ENCODE assay signal across 19 cellular contexts in the genomic region with DNA sequence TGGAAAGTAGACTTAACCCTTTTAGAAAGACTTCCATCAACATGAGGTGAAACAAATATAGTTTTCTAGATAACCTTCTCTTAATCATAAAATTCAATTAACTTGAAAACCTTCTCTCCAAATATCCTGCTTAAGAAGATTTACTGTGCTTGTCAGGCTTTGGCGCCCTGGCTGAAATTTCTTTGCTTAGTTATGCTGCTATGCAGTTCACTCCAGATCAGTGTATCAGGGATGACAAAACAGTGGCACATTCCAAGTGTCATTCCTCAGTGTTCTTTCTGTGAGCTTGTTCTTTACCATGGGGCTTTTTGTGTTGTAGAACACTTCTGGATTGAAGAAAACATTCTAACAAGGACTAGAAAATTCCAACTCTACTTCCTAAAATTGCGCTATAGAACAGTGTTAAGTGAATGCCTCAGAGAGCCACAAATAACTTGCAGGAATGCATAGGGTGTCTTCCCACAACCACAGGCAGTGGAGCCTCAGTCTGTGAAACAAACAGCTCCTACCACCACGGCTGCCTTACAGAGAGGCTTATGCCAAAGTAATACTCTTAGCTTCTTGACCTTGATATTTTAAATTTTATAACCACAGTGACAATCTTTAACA.
A peak's percentile ranks its signal among the peaks of the same experiment; 100 is the strongest.
DNase-seq lines count a peak whose midpoint lies in the region; ATAC-seq and TF ChIP-seq lines count a peak whose summit lies in the region.
"Had no signal": no experiment of that assay in that cellular context is flagged by ENCODE, and none has a peak within 500 bp of the region (broad histone marks: within the 10 kb centered on the region; RNA-seq: fewer than 3 reads in every experiment).

No MANE protein-coding gene starts in this region.

- TF ChIP-seq CTCF in AG10803 (conservative IDR thresholded peaks at IDR 0.05; ENCODE audit: low read length) (no peak), HFFc6 (IDR thresholded peaks at IDR 0.05) (no peak), astrocyte of the cerebellum (IDR thresholded peaks at IDR 0.05; ENCODE audit: low read depth, low read length, missing control alignments) (no peak), breast epithelium (IDR thresholded peaks at IDR 0.05) (no peak)

- peaks cover 8% of the 10 kb centered on the region for H3K4me1 Mint-ChIP-seq in HFFc6 (ENCODE audit: low read depth)

- DNase-seq in AG10803 (ENCODE audit: low read depth) (peak; percentile 84), HFFc6 (peak; percentile 4), astrocyte of the cerebellum (ENCODE audit: low read depth) (peak; percentile 67), breast epithelium (ENCODE audit: low spot score in 2 of 2) (no peak)
- DNase-seq: activated CD4-positive, alpha-beta memory T cell treated with anti-CD3 and anti-CD28 coated beads, Interleukin-2, amount 10 ng/mL, durations not matched to agents 7 days and 5 days; amygdala; CD8-positive, alpha-beta T cell; dermis blood vessel endothelial cell; NCI-H146; NCI-H345; posterior cingulate gyrus; stomach had no signal

- TF ChIP-seq POLR2A in breast epithelium (IDR thresholded peaks at IDR 0.05), result no peak

- WGBS in mesodermal cell (ENCODE audit: insufficient coverage in 2 of 2), 2 experiments, result 40 to 67% methylated on average over 1 to 2 of the region's 3 CpGs

- H3K36me3 ChIP-seq in mesodermal cell (ENCODE audit: control insufficient read depth, insufficient read depth, low read length), result no peaks in the 10 kb centered on the region
- no peaks in the 10 kb centered on the region for H3K36me3 ChIP-seq in breast epithelium
- H3K36me3 ChIP-seq: esophagus muscularis mucosa, stomach had no signal

- H3K36me3 Mint-ChIP-seq in HFFc6 (ENCODE audit: low read depth), result no peaks in the 10 kb centered on the region

- H3K4me1 ChIP-seq in mesodermal cell (ENCODE audit: control insufficient read depth, insufficient read depth, low read length, poor library complexity, severe bottlenecking) (peaks cover 23% of the 10 kb centered on the region), breast epithelium (no peaks in the 10 kb centered on the region)
- H3K4me1 ChIP-seq: esophagus muscularis mucosa, stomach had no signal

- H3K27ac ChIP-seq in mesodermal cell (ENCODE audit: low read depth, low read length, severe bottlenecking) (peak overlapping the region; percentile 73), breast epithelium (no peak overlapping the region)
- H3K27ac ChIP-seq: esophagus muscularis mucosa, hepatocyte, KMS-11, stomach had no signal

- no peak overlapping the region for H3K27ac Mint-ChIP-seq in HFFc6
- H3K27ac Mint-ChIP-seq: activated CD4-positive, alpha-beta memory T cell treated with anti-CD3 and anti-CD28 coated beads, Interleukin-2, amount 10 ng/mL, durations not matched to agents 7 days and 5 days; CD8-positive, alpha-beta T cell had no signal

- H3K27me3 Mint-ChIP-seq in HFFc6 (ENCODE audit: insufficient read depth), result no peaks in the 10 kb centered on the region
- H3K27me3 Mint-ChIP-seq: activated CD4-positive, alpha-beta memory T cell treated with anti-CD3 and anti-CD28 coated beads, Interleukin-2, amount 10 ng/mL, durations not matched to agents 7 days and 5 days had no signal

- H3K27me3 ChIP-seq in breast epithelium, result no peaks in the 10 kb centered on the region
- H3K27me3 ChIP-seq: esophagus muscularis mucosa, hepatocyte, stomach had no signal

- intact Hi-C loops in breast epithelium (cut with DNase I; ENCODE audit: low total_unique reads), result no loop called here

- H3K4me3 ChIP-seq in AG10803 (ENCODE audit: low read length), result no peak overlapping the region
- H3K4me3 ChIP-seq in astrocyte of the cerebellum (ENCODE audit: low read depth, low read length), result no peak overlapping the region
- H3K4me3 ChIP-seq in mesodermal cell (ENCODE audit: extremely low read depth, insufficient read depth, low read length, poor library complexity, severe bottlenecking), result no peak overlapping the region
- no peak overlapping the region for H3K4me3 ChIP-seq in breast epithelium
- H3K4me3 ChIP-seq: esophagus muscularis mucosa, hepatocyte, stomach had no signal

- H3K9me3 ChIP-seq in mesodermal cell (ENCODE audit: control insufficient read depth, low read length), result no peaks in the 10 kb centered on the region
- H3K9me3 ChIP-seq in breast epithelium, result no peaks in the 10 kb centered on the region
- H3K9me3 ChIP-seq: esophagus muscularis mucosa, stomach had no signal

- no peak for ATAC-seq in GM21737 (IDR thresholded peaks at IDR 0.05; ENCODE audit: unreplicated experiment)
- ATAC-seq in GM18517 (IDR thresholded peaks at IDR 0.05; ENCODE audit: unreplicated experiment), result no peak
- ATAC-seq in GM18519 (IDR thresholded peaks at IDR 0.05; ENCODE audit: low FRiP score, unreplicated experiment), result no peak
- ATAC-seq: CD8-positive, alpha-beta T cell had no signal

- in situ Hi-C loops in astrocyte of the cerebellum (cut with HindIII; ENCODE audit: low sequenced_read_pairs), result no loop called here

- H3K4me3 Mint-ChIP-seq in HFFc6, result no peak overlapping the region
- H3K4me3 Mint-ChIP-seq: activated CD4-positive, alpha-beta memory T cell treated with anti-CD3 and anti-CD28 coated beads, Interleukin-2, amount 10 ng/mL, durations not matched to agents 7 days and 5 days; CD8-positive, alpha-beta T cell had no signal

- no peaks in the 10 kb centered on the region for H3K9me3 Mint-ChIP-seq in HFFc6
- H3K9me3 Mint-ChIP-seq: activated CD4-positive, alpha-beta memory T cell treated with anti-CD3 and anti-CD28 coated beads, Interleukin-2, amount 10 ng/mL, durations not matched to agents 7 days and 5 days; CD8-positive, alpha-beta T cell had no signal

Comparison
In these comparisons a context has a peak if more than half of its experiments do, and no peak if none do; other contexts are left out.
1. DNase-seq: peak in AG10803 (single experiment), HFFc6 (single experiment) and astrocyte of the cerebellum (single experiment); none in breast epithelium (0 of 2).